In the genomic region with DNA sequence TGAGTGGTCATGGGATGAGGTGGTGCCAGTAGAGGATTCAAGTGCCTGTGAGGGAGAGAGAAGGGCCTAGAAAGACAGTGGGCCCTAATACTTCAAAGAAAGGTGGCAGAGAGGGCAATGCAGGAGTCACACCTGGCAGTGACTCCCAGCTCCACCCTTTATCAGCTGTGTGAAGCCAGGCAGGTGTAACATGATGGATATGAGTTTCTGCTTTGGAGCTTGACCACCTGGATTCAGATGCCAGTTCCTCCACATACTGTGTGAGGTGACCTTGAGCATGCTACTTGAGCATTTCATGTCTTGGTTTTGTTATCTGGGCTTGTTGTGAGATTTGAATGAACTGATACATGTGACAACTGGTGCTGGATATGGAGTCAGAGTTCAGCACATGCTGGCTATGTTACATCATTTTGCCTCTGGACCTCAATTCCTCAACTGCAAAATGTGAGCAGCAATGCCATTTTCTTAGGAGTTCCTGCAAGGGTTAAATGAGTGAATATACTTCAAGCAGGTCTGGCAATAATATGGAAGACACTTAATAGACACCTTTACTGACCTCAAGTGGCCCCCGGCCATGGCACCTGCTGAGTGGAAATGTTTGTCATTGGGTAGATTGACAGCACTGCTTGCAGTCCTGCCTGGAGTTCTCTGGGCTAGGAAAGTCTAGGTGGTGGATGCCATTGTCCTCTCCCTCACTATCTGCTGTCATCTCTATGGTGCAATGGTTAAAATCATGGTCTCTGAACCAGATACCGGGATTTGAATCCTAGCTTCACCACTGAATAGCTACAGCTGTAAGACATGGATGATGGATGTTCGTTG, we compare ENCODE assay signal across 18 cellular contexts.
DNase-seq lines count a peak whose midpoint lies in the region; ATAC-seq lines count a peak whose summit lies in the region.
"Had no signal": no experiment of that assay in that cellular context is flagged by ENCODE, and none has a peak within 500 bp of the region (broad histone marks: within the 10 kb centered on the region; RNA-seq: fewer than 3 reads in every experiment).

No MANE protein-coding gene starts in this region.

- DNase-seq in activated CD4-positive, alpha-beta T cell treated with anti-CD3 and anti-CD28 coated beads for 36 hours = no peak
- no peak for DNase-seq in activated CD4-positive, alpha-beta T cell treated with anti-CD3 and anti-CD28 coated beads for 4 hours
- DNase-seq in COLO668 (lab: John Stamatoyannopoulos, UW; ENCODE audit: unreplicated experiment) = peak; percentile 14
- no peak for DNase-seq in activated naive CD8-positive, alpha-beta T cell treated with anti-CD3 and anti-CD28 coated beads, Interleukin-2, amount 50 U/mL, for 24 hours
- no peak for DNase-seq in left lobe of liver (ENCODE audit: low spot score)
- no peak for DNase-seq in stimulated activated naive CD4-positive, alpha-beta T cell (lab: John Stamatoyannopoulos, UW)
- DNase-seq in NK-92 treated with Interleukin-12 subunit alpha and Interleukin-12 subunit beta, amount 100 ng/mL, for 24 hours (lab: John Stamatoyannopoulos, UW) = no peak
- DNase-seq in RKO (ENCODE audit: low spot score) = no peak
- DNase-seq: activated gamma-delta T cell, aorta, C1 segment of cervical spinal cord, DMS79, GM23248, left cardiac atrium, NCI-H1105 treated with DMSO at 0.1 percent for 48 hours, NCI-H2171 treated with DMSO at 0.1 percent for 48 hours, NCI-H748 treated with DMSO at 0.1 percent for 48 hours, PC-9 had no signal

- H3K27ac Mint-ChIP-seq in activated CD4-positive, alpha-beta T cell treated with anti-CD3 and anti-CD28 coated beads for 36 hours = peak overlapping the region; percentile 27
- H3K27ac Mint-ChIP-seq in activated naive CD8-positive, alpha-beta T cell treated with anti-CD3 and anti-CD28 coated beads, Interleukin-2, amount 50 U/mL, for 24 hours = peak overlapping the region; percentile 24

- peaks cover 80% of the 10 kb centered on the region for H3K4me1 Mint-ChIP-seq in activated CD4-positive, alpha-beta T cell treated with anti-CD3 and anti-CD28 coated beads for 36 hours
- peaks cover 84% of the 10 kb centered on the region for H3K4me1 Mint-ChIP-seq in activated naive CD8-positive, alpha-beta T cell treated with anti-CD3 and anti-CD28 coated beads, Interleukin-2, amount 50 U/mL, for 24 hours

- no peaks in the 10 kb centered on the region for H3K27me3 Mint-ChIP-seq in activated CD4-positive, alpha-beta T cell treated with anti-CD3 and anti-CD28 coated beads for 36 hours
- no peaks in the 10 kb centered on the region for H3K27me3 Mint-ChIP-seq in activated naive CD8-positive, alpha-beta T cell treated with anti-CD3 and anti-CD28 coated beads, Interleukin-2, amount 50 U/mL, for 24 hours

- no peak overlapping the region for H3K4me3 Mint-ChIP-seq in activated CD4-positive, alpha-beta T cell treated with anti-CD3 and anti-CD28 coated beads for 36 hours
- H3K4me3 Mint-ChIP-seq in activated naive CD8-positive, alpha-beta T cell treated with anti-CD3 and anti-CD28 coated beads, Interleukin-2, amount 50 U/mL, for 24 hours = no peak overlapping the region

- H3K9me3 Mint-ChIP-seq in activated CD4-positive, alpha-beta T cell treated with anti-CD3 and anti-CD28 coated beads for 36 hours (ENCODE audit: low read depth) = no peaks in the 10 kb centered on the region
- no peaks in the 10 kb centered on the region for H3K9me3 Mint-ChIP-seq in activated naive CD8-positive, alpha-beta T cell treated with anti-CD3 and anti-CD28 coated beads, Interleukin-2, amount 50 U/mL, for 24 hours

- ATAC-seq in activated CD4-positive, alpha-beta T cell treated with anti-CD3 and anti-CD28 coated beads for 36 hours = no peak
- no peak for ATAC-seq in activated naive CD8-positive, alpha-beta T cell treated with anti-CD3 and anti-CD28 coated beads, Interleukin-2, amount 50 U/mL, for 24 hours
- ATAC-seq in left lobe of liver = peak; percentile 20

- POLR2A ChIA-PET in activated CD4-positive, alpha-beta T cell treated with anti-CD3 and anti-CD28 coated beads for 36 hours (lab: Charles Lee) = interaction anchor here (1.2 kb wide), 1 partner anchor 43 kb away, joined by 5 read pairs; no protein-coding TSS in a partner anchor

- CTCF ChIA-PET in activated CD4-positive, alpha-beta T cell treated with anti-CD3 and anti-CD28 coated beads for 36 hours (lab: Charles Lee) = interaction anchor here (0.7 to 3.9 kb wide), 5 partner anchors 11 to 48 kb away, joined by 3 to 12 read pairs (median 4); no protein-coding TSS in a partner anchor

- intact Hi-C loops in activated CD4-positive, alpha-beta T cell treated with anti-CD3 and anti-CD28 coated beads for 36 hours (cut with DNase I, micrococcal nuclease) = loop anchor here in 1 of 2 experiments (10.0 kb wide), 1 partner anchor 349 kb away; the partner anchor contains the start of gene USP47

- H3K36me3 Mint-ChIP-seq in activated CD4-positive, alpha-beta T cell treated with anti-CD3 and anti-CD28 coated beads for 36 hours (ENCODE audit: low read depth) = peaks cover 34% of the 10 kb centered on the region
- H3K36me3 Mint-ChIP-seq in activated naive CD8-positive, alpha-beta T cell treated with anti-CD3 and anti-CD28 coated beads, Interleukin-2, amount 50 U/mL, for 24 hours (ENCODE audit: low read depth) = peaks cover 25% of the 10 kb centered on the region
